ENCODE assay signal across 8 cellular contexts in genomic region chr7:149194799-149195179, GRCh38. TPM values are rescaled to one million over a fixed set of nuclear protein-coding genes. Genes with fewer than 3 reads are reported as not detected.
DNase-seq lines count a peak whose midpoint lies in the region; ATAC-seq and TF ChIP-seq lines count a peak whose summit lies in the region.

No MANE protein-coding gene starts in this region.

- peaks cover 27 to 45% (median 27%) of the 10 kb centered on the region in 3 donors for H3K4me1 Mint-ChIP-seq in T-cell

- DNase-seq in HAP-1 (ENCODE audit: low spot score in 2 of 2) (no peak), T-cell (no peak), fibroblast of pulmonary artery (ENCODE audit: low read depth) (no peak), CD1c-positive myeloid dendritic cell (ENCODE audit: extremely low spot score) (no peak)
- DNase-seq in activated CD4-positive, CD25-positive, alpha-beta regulatory T cell treated with anti-CD3 and anti-CD28 coated beads, Interleukin-2, amount 50 U/mL, for 72 hours, result no peak

- no peak for ATAC-seq in T-cell (replicated peaks in 1 of 4)
- no peak for ATAC-seq in HG02623 (IDR thresholded peaks at IDR 0.05; ENCODE audit: unreplicated experiment)
- ATAC-seq in HG03159 (IDR thresholded peaks at IDR 0.05; ENCODE audit: unreplicated experiment), result no peak

- H3K27me3 ChIP-seq in HAP-1 (ENCODE audit: low read depth) (0 out of 2 replicates have a peak, but pooled peaks cover 3% of the 10 kb centered on the region), skeletal muscle satellite cell (ENCODE audit: control insufficient read depth, insufficient read depth, low read length) (peaks cover under 1% of the 10 kb centered on the region)

- POLR2A ChIA-PET in T-cell (lab: Charles Lee), result no interaction called here

- no peaks in the 10 kb centered on the region for H3K9me3 Mint-ChIP-seq in T-cell

- H3K36me3 Mint-ChIP-seq in T-cell, result peaks cover 14% of the 10 kb centered on the region

- H3K4me1 ChIP-seq in HAP-1 (peaks cover 7% of the 10 kb centered on the region), skeletal muscle satellite cell (ENCODE audit: control insufficient read depth, insufficient read depth, low read length) (peaks cover 23% of the 10 kb centered on the region)

- H3K36me3 ChIP-seq in HAP-1 (replicated peaks) (peaks cover 23% of the 10 kb centered on the region), skeletal muscle satellite cell (ENCODE audit: insufficient read depth, low read length) (peaks cover 24% of the 10 kb centered on the region)

- peak overlapping the region; percentile 89 for H3K4me3 ChIP-seq in HAP-1
- peak overlapping the region; percentile 82 for H3K4me3 ChIP-seq in fibroblast of pulmonary artery (replicated peaks; ENCODE audit: low read depth, low read length)
- H3K4me3 ChIP-seq in skeletal muscle satellite cell (ENCODE audit: low read length), result peak overlapping the region; percentile 99

- no peaks in the 10 kb centered on the region for H3K27me3 Mint-ChIP-seq in T-cell

- peak overlapping the region in 1 of 2 donors; percentile 39 for H3K27ac Mint-ChIP-seq in T-cell

- in situ Hi-C loops in HAP-1 (cut with MboI; ENCODE audit: low sequenced_read_pairs), result no loop called here

- H3K4me3 Mint-ChIP-seq in T-cell, result peak overlapping the region; percentile 78 to 86 (median 82)

- H3K9me3 ChIP-seq in HAP-1 (no peaks in the 10 kb centered on the region), skeletal muscle satellite cell (replicated peaks; ENCODE audit: low read length) (no peaks in the 10 kb centered on the region)

- CTCF ChIA-PET in T-cell (lab: Charles Lee), result interaction anchor here (0.5 to 1.1 kb wide), 6 partner anchors 9 to 91 kb away, joined by 3 to 7 read pairs (median 4); partner anchors contain the start of genes ZNF398 (in 1 of the 2) and ZNF783 (in 1 of the 2)

- peak overlapping the region; percentile 99 for H3K9ac ChIP-seq in skeletal muscle satellite cell (ENCODE audit: low read depth, low read length)

- TF ChIP-seq CTCF in fibroblast of pulmonary artery (IDR thresholded peaks at IDR 0.05; ENCODE audit: low read length, missing control alignments), result no peak

- H3K4me2 ChIP-seq in skeletal muscle satellite cell (ENCODE audit: low read length), result peak overlapping the region; percentile 94

RNA-seq across cellular contexts. Expression of gene ZNF282, which starts 0.6 kb away (rescaled TPM):
- total RNA-seq in T-cell, result 10 to 100 TPM; 14.8 to 29.1 (median 22.4) TPM
- 18.5 and 19.7 TPM in 2 replicates for total RNA-seq in skeletal muscle satellite cell (2012; rRNA removed)

RNA-seq across cellular contexts. Expression of gene ZNF212, which starts 44.7 kb away (rescaled TPM):
- total RNA-seq in T-cell, result 10 to 100 TPM; 14.1 to 21.7 (median 19.6) TPM
- 4.6 and 5.8 TPM in 2 replicates for total RNA-seq in skeletal muscle satellite cell (2012; rRNA removed)

RNA-seq across cellular contexts. Expression of gene ZNF398, which starts 47.5 kb away (rescaled TPM):
- 10 to 100 TPM; 15.1 to 31.0 (median 28.4) TPM for total RNA-seq in T-cell
- total RNA-seq in skeletal muscle satellite cell (2012; rRNA removed), result 9.6 and 10.9 TPM in 2 replicates
